Comparison of ENCODE assay signal across 7 cellular contexts in genomic region chr2:23387221-23387550, GRCh38. TPM values are rescaled to one million over a fixed set of nuclear protein-coding genes. Genes with fewer than 3 reads are reported as not detected.
DNase-seq lines count a peak whose midpoint lies in the region; ATAC-seq, FAIRE-seq and TF ChIP-seq lines count a peak whose summit lies in the region.

No MANE protein-coding gene starts in this region.

- H3K9me3 ChIP-seq in H9 (ENCODE audit: control insufficient read depth, low read depth, low read length) = no peaks in the 10 kb centered on the region
- H3K9me3 ChIP-seq in T-helper 17 cell (ENCODE audit: control insufficient read depth, low read length, poor library complexity, severe bottlenecking) = no peaks in the 10 kb centered on the region
- no peaks in the 10 kb centered on the region for H3K9me3 ChIP-seq in right cardiac atrium (ENCODE audit: control insufficient read depth, low read length)

- H2BK120ac ChIP-seq in H9 (ENCODE audit: low read depth, low read length, poor library complexity, severe bottlenecking) = no peak overlapping the region

- H3K23ac ChIP-seq in H9 (ENCODE audit: insufficient read length, low read depth, low read length) = no peak overlapping the region

- peak overlapping the region; percentile 68 for H3K4me2 ChIP-seq in H9 (ENCODE audit: insufficient read depth, insufficient read length, low read length)

- H3K14ac ChIP-seq in H9 (ENCODE audit: insufficient read depth, low read length) = no peak overlapping the region

- H4K8ac ChIP-seq in H9 (replicated peaks; ENCODE audit: insufficient read length, low read depth, low read length) = no peak overlapping the region

- no peak overlapping the region for H2AFZ ChIP-seq in H9 (ENCODE audit: low read length)

- H3K36me3 Mint-ChIP-seq in H9 (ENCODE audit: insufficient read depth in 1 of 3, low read depth in 3 of 3) (no peaks in the 10 kb centered on the region; a peak in 1 of 7 replicates), T-helper 17 cell (ENCODE audit: low read depth) (peaks cover 5% of the 10 kb centered on the region)

- H3K18ac ChIP-seq in H9 (ENCODE audit: insufficient read length, low read depth, low read length) = no peak overlapping the region

- H3K4me3 Mint-ChIP-seq in H9 (peak overlapping the region; percentile 75 to 94), T-helper 17 cell (peak overlapping the region; percentile 93)

- no peaks in the 10 kb centered on the region for H3K79me1 ChIP-seq in H9 (ENCODE audit: insufficient read depth, low read depth, low read length, poor library complexity, severe bottlenecking)

- H4K91ac ChIP-seq in H9 (ENCODE audit: insufficient read length, low read depth, low read length) = no peak overlapping the region

- H3K56ac ChIP-seq in H9 (ENCODE audit: insufficient read length, low read depth, low read length) = no peak overlapping the region

- H2BK12ac ChIP-seq in H9 (ENCODE audit: insufficient read length, low read depth, low read length) = no peak overlapping the region

- no peak overlapping the region for H2BK5ac ChIP-seq in H9 (ENCODE audit: insufficient read length, low read length)

- WGBS in H9 (ENCODE audit: extremely low coverage, insufficient read length, low lambda C conversion rate) = no CpG with 5 or more reads among the region's 9 CpGs
- WGBS in right cardiac atrium = 5% methylated on average over 9 of the region's 9 CpGs

- peaks cover 17% of the 10 kb centered on the region for H3K23me2 ChIP-seq in H9 (ENCODE audit: insufficient read length, low read depth, low read length, poor library complexity, severe bottlenecking)

- no peak overlapping the region for H4K5ac ChIP-seq in H9 (ENCODE audit: insufficient read length, low read depth, low read length)

- peak overlapping the region; percentile 81 for H3K4me3 ChIP-seq in right cardiac atrium (ENCODE audit: low read length)
- H3K4me3 ChIP-seq in skin epidermis = peak overlapping the region; percentile 40 to 65 (median 52)

- peaks cover 0 to 2% of the 10 kb centered on the region in 2 experiments; a peak in 1 of 5 replicates for H3K9me3 Mint-ChIP-seq in H9

- peaks cover 25% of the 10 kb centered on the region; the same call in 1 of the 2 replicates for H3K27me3 ChIP-seq in H9 (ENCODE audit: insufficient read depth, low read length)
- H3K27me3 ChIP-seq in right cardiac atrium (ENCODE audit: control insufficient read depth, insufficient read depth) = no peaks in the 10 kb centered on the region

- H3K27me3 Mint-ChIP-seq in H9 (ENCODE audit: low read depth) (peaks cover 71% of the 10 kb centered on the region), T-helper 17 cell (peaks cover 65% of the 10 kb centered on the region)

- intact Hi-C loops in right cardiac atrium (cut with DNase I) = no loop called here

- ATAC-seq in T-helper 17 cell (no peak), right cardiac atrium (no peak), HG03196 (IDR thresholded peaks at IDR 0.05; ENCODE audit: unreplicated experiment) (no peak)

- no peak overlapping the region for H3K4ac ChIP-seq in H9 (ENCODE audit: low read depth, low read length)

- H2BK15ac ChIP-seq in H9 (ENCODE audit: low read depth, low read length) = no peak overlapping the region

- DNase-seq in H9 (no peak), T-helper 17 cell (no peak), right cardiac atrium (no peak), DMS79 (lab: John Stamatoyannopoulos, UW) (no peak), GM19239 (ENCODE audit: insufficient read length, low spot score) (no peak)

- H3K27ac Mint-ChIP-seq in H9 (no peak overlapping the region), T-helper 17 cell (no peak overlapping the region)

- H2BK20ac ChIP-seq in H9 (ENCODE audit: low read depth, low read length, poor library complexity, severe bottlenecking) = no peak overlapping the region

- no peak for TF ChIP-seq CTCF in H9 (conservative IDR thresholded peaks at IDR 0.05)

- H2AK5ac ChIP-seq in H9 (ENCODE audit: insufficient read length, low read length) = no peak overlapping the region

- no peaks in the 10 kb centered on the region for H3K79me2 ChIP-seq in H9 (ENCODE audit: insufficient read depth, low read length)

- FAIRE-seq in GM19239 (lab: Jason Lieb, UNC) = no peak

- no peak overlapping the region for H3T11ph ChIP-seq in H9 (ENCODE audit: low read length)

- H3K27ac ChIP-seq in H9 (ENCODE audit: insufficient read length, low read depth, low read length) (no peak overlapping the region), right cardiac atrium (ENCODE audit: low read length) (no peak overlapping the region), skin epidermis (no peak overlapping the region)

- H3K9ac ChIP-seq in H9 (ENCODE audit: extremely low read depth, insufficient read length, low read length) = no peak overlapping the region

- peaks cover 17% of the 10 kb centered on the region in 2 experiments for H3K4me1 Mint-ChIP-seq in H9
- peaks cover 13% of the 10 kb centered on the region for H3K4me1 Mint-ChIP-seq in T-helper 17 cell

- H3K4me1 ChIP-seq in H9 (ENCODE audit: insufficient read depth, low read length) = no peaks in the 10 kb centered on the region
- H3K4me1 ChIP-seq in right cardiac atrium (ENCODE audit: control insufficient read depth, insufficient read depth, low read length) = peaks cover 2% of the 10 kb centered on the region

- peaks cover 4% of the 10 kb centered on the region for H4K20me1 ChIP-seq in H9 (ENCODE audit: control insufficient read depth, insufficient read depth, insufficient read length)

RNA-seq across cellular contexts. Expression of gene KLHL29, which starts 2.2 kb away (rescaled TPM):
- total RNA-seq in H9 (2021) (2.1 and 2.4 TPM in 2 replicates), T-helper 17 cell (1 to 10 TPM in 1 of 2 donors, under 1 TPM in 1; 0.42 to 1.1 TPM), right cardiac atrium (1 to 10 TPM; 1.9 to 4.0 (median 2.1) TPM)
- 1.7 TPM for polyA plus RNA-seq in right cardiac atrium
